21 cellular contexts compared by ENCODE assay signal in genomic region chr1:223343692-223344091, GRCh38. TPM values are rescaled to one million over a fixed set of nuclear protein-coding genes. Genes with fewer than 3 reads are reported as not detected.
DNase-seq lines count a peak whose midpoint lies in the region; ATAC-seq, FAIRE-seq and TF ChIP-seq lines count a peak whose summit lies in the region.
"Had no signal": no experiment of that assay in that cellular context is flagged by ENCODE, and none has a peak within 500 bp of the region (broad histone marks: within the 10 kb centered on the region; RNA-seq: fewer than 3 reads in every experiment).

No MANE protein-coding gene starts in this region.

- FAIRE-seq in RCC 7860 (lab: Jason Lieb, UNC), result peak; percentile 72
- FAIRE-seq: D721Med had no signal

- H3K4me3 ChIP-seq in body of pancreas (no peak overlapping the region), parathyroid adenoma (ENCODE audit: low read depth, low read length) (no peak overlapping the region)
- H3K4me3 ChIP-seq: SJCRH30 had no signal

- H3K36me3 ChIP-seq in body of pancreas (replicated peaks in 1 of 2; ENCODE audit: insufficient read depth in 1 of 2, low read depth in 2 of 2) (no peaks in the 10 kb centered on the region), parathyroid adenoma (ENCODE audit: control insufficient read depth, insufficient read depth, low read length) (no peaks in the 10 kb centered on the region)
- H3K36me3 ChIP-seq: BE2C, SJCRH30 had no signal

- TF ChIP-seq CTCF in body of pancreas (IDR thresholded peaks at IDR 0.05) (peak in 1 of 7 experiments; percentile 4), parathyroid adenoma (IDR thresholded peaks at IDR 0.05) (no peak)

- ATAC-seq in body of pancreas (peak; percentile 83), left ventricle myocardium superior (peak; percentile 75), GM21447 (IDR thresholded peaks at IDR 0.05; ENCODE audit: unreplicated experiment) (no peak)

- 14 to 18% methylated on average over 3 of the region's 3 CpGs for WGBS in body of pancreas, 2 donors

- no peak overlapping the region for H3K9ac ChIP-seq in parathyroid adenoma

- H3K9me3 ChIP-seq in body of pancreas (no peaks in the 10 kb centered on the region), parathyroid adenoma (ENCODE audit: control insufficient read depth, low read length) (no peaks in the 10 kb centered on the region)
- H3K9me3 ChIP-seq: BE2C, SJCRH30 had no signal

- H3K27me3 ChIP-seq in body of pancreas (no peaks in the 10 kb centered on the region), parathyroid adenoma (ENCODE audit: control insufficient read depth, insufficient read depth, low read length) (no peaks in the 10 kb centered on the region)
- H3K27me3 ChIP-seq: SJCRH30 had no signal

- no peak for TF ChIP-seq POLR2A in body of pancreas (IDR thresholded peaks at IDR 0.05)

- H3K4me2 ChIP-seq in parathyroid adenoma (ENCODE audit: low read length), result no peak overlapping the region

- intact Hi-C loops in body of pancreas (cut with DNase I), result no loop called here
- intact Hi-C loops in left ventricle myocardium superior (cut with micrococcal nuclease), result no loop called here
- intact Hi-C loops in head of caudate nucleus (cut with DNase I), result no loop called here

- no peak for DNase-seq in RCC 7860 (ENCODE audit: low spot score)
- peak; percentile 75 to 88 (median 84) for DNase-seq in body of pancreas
- no peak for DNase-seq in left ventricle myocardium superior
- DNase-seq in head of caudate nucleus, result no peak
- DNase-seq in hypothalamus (lab: John Stamatoyannopoulos, UW), result no peak
- DNase-seq: BE2C, DMS79, H7, Kasumi-1, MM.1S, NCI-H1048, NCI-H1417 treated with DMSO at 0.1 percent for 48 hours, NCI-H187 treated with DMSO at 0.1 percent for 48 hours, NCI-H2107, NCI-H69, SJCRH30 had no signal

- peak overlapping the region in 3 of 4 donors; percentile 61 to 74 (median 66) for H3K27ac ChIP-seq in body of pancreas
- peak overlapping the region; percentile 40 for H3K27ac ChIP-seq in parathyroid adenoma
- H3K27ac ChIP-seq: SJCRH30 had no signal

- H2AFZ ChIP-seq in parathyroid adenoma, result peak overlapping the region; percentile 11

- H3K79me2 ChIP-seq in parathyroid adenoma, result no peaks in the 10 kb centered on the region

- H3K4me1 ChIP-seq in body of pancreas (peaks cover 50% of the 10 kb centered on the region), parathyroid adenoma (peaks cover 16% of the 10 kb centered on the region)
- H3K4me1 ChIP-seq: BE2C had no signal

RNA-seq across cellular contexts. Expression of gene SUSD4, which starts 20.3 kb away (rescaled TPM):
- total RNA-seq in body of pancreas, result 10 to 100 TPM in 1 of 2 donors, 1 to 10 TPM in 1; 3.6 to 18.1 TPM
- 8.2 TPM for total RNA-seq in left ventricle myocardium superior
- total RNA-seq: A673, NCI-H460 had no signal

RNA-seq across cellular contexts. Expression of gene CCDC185, which starts 49.5 kb away (rescaled TPM):
- not detected for total RNA-seq in body of pancreas
- not detected for total RNA-seq in left ventricle myocardium superior
- total RNA-seq: A673, H7, NCI-H460, SJCRH30 had no signal

Comparison
In these comparisons a context has a peak if more than half of its experiments do, and no peak if none do; other contexts are left out.
1. DNase-seq: peak in body of pancreas (4 of 4); none in RCC 7860 (single experiment), left ventricle myocardium superior (single experiment), head of caudate nucleus (0 of 42) and hypothalamus (0 of 51).